In genomic region chr20:33713865-33714367, GRCh38 we compare ENCODE assay signal across 38 cellular contexts.
"Had no signal": no experiment of that assay in that cellular context is flagged by ENCODE, and none has a peak within 500 bp of the region (broad histone marks: within the 10 kb centered on the region; RNA-seq: fewer than 3 reads in every experiment).

No MANE protein-coding gene starts in this region.

- H3K27me3 Mint-ChIP-seq: activated B cell treated with CpG ODN at 0.5 μM for 24 hours; activated CD4-positive, alpha-beta memory T cell treated with anti-CD3 and anti-CD28 coated beads for 36 hours; activated CD4-positive, alpha-beta T cell treated with anti-CD3 and anti-CD28 coated beads, Interleukin-2, amount 10 ng/mL, durations not matched to agents 24 days and 14 days; activated CD8-positive, alpha-beta T cell treated with anti-CD3 and anti-CD28 coated beads for 36 hours; activated naive CD8-positive, alpha-beta T cell treated with anti-CD3 and anti-CD28 coated beads for 36 hours; activated T-helper 17 cell treated with anti-CD3 and anti-CD28 coated beads, Interleukin-2, amount 50 U/mL, for 72 hours; central memory CD8-positive, alpha-beta T cell had no signal

- ATAC-seq: activated CD8-positive, alpha-beta T cell treated with anti-CD3 and anti-CD28 coated beads for 36 hours; activated naive CD4-positive, alpha-beta T cell treated with anti-CD3 and anti-CD28 coated beads, Interleukin-2, amount 50 U/mL, for 72 hours; activated T-cell treated with anti-CD3 and anti-CD28 coated beads, Interleukin-2, amount 50 U/mL, for 4 hours; activated T-cell treated with anti-CD3 and anti-CD28 coated beads, Interleukin-2, amount 50 U/mL, for 72 hours; activated T-helper 17 cell treated with anti-CD3 and anti-CD28 coated beads, Interleukin-2, amount 50 U/mL, for 72 hours; body of pancreas had no signal

- DNase-seq: activated B cell treated with CpG ODN at 0.5 μM for 24 hours; activated CD4-positive, alpha-beta memory T cell treated with anti-CD3 and anti-CD28 coated beads for 36 hours; activated CD4-positive, alpha-beta T cell treated with anti-CD3 and anti-CD28 coated beads for 4 hours; activated CD4-positive, alpha-beta T cell treated with anti-CD3 and anti-CD28 coated beads, Interleukin-2, amount 10 ng/mL, durations not matched to agents 24 days and 14 days; activated CD4-positive, alpha-beta T cell treated with anti-CD3 and anti-CD28 coated beads, Interleukin-2, amount 50 U/mL, for 1 hour; activated CD4-positive, alpha-beta T cell treated with anti-CD3 and anti-CD28 coated beads, Interleukin-2, amount 50 U/mL, for 4 hours; activated CD4-positive, CD25-positive, alpha-beta regulatory T cell treated with anti-CD3 and anti-CD28 coated beads, Interleukin-2, amount 50 U/mL, for 72 hours; activated CD8-positive, alpha-beta memory T cell treated with anti-CD3 and anti-CD28 coated beads, Interleukin-2, amount 50 U/mL, for 4 hours; activated CD8-positive, alpha-beta T cell treated with anti-CD3 and anti-CD28 coated beads for 36 hours; activated effector memory CD4-positive, alpha-beta T cell treated with anti-CD3 and anti-CD28 coated beads, Interleukin-2, amount 50 U/mL, for 16 hours; activated gamma-delta T cell treated with Interleukin-2 at 50 U/mL for 16 hours; activated naive CD4-positive, alpha-beta T cell; activated naive CD4-positive, alpha-beta T cell treated with anti-CD3 and anti-CD28 coated beads for 36 hours; activated naive CD4-positive, alpha-beta T cell treated with anti-CD3 and anti-CD28 coated beads, Interleukin-2, amount 50 U/mL, for 16 hours; activated naive CD8-positive, alpha-beta T cell treated with anti-CD3 and anti-CD28 coated beads for 36 hours; activated T-cell treated with anti-CD3 and anti-CD28 coated beads for 4 hours; activated T-cell treated with anti-CD3 and anti-CD28 coated beads, Interleukin-2, amount 50 U/mL, for 1 hour; activated T-cell treated with anti-CD3 and anti-CD28 coated beads, Interleukin-2, amount 50 U/mL, for 4 hours; activated T-cell treated with anti-CD3 and anti-CD28 coated beads, Interleukin-2, amount 50 U/mL, for 72 hours; adrenal gland; amniotic stem cell; aorta; body of pancreas; brain microvascular endothelial cell; cerebellar nuclear complex; T-helper 1 cell; T-helper 2 cell; T-helper 9 cell had no signal

- H3K27ac ChIP-seq: body of pancreas, brain microvascular endothelial cell, breast epithelium, VCaP had no signal

- H3K27ac Mint-ChIP-seq: activated B cell treated with CpG ODN at 0.5 μM for 24 hours; activated CD4-positive, alpha-beta memory T cell treated with anti-CD3 and anti-CD28 coated beads for 36 hours; activated CD8-positive, alpha-beta T cell treated with anti-CD3 and anti-CD28 coated beads for 36 hours; activated naive CD4-positive, alpha-beta T cell treated with anti-CD3 and anti-CD28 coated beads for 36 hours; activated naive CD8-positive, alpha-beta T cell treated with anti-CD3 and anti-CD28 coated beads for 36 hours; activated T-cell treated with anti-CD3 and anti-CD28 coated beads, Interleukin-2, amount 50 U/mL, for 72 hours; activated T-helper 1 cell treated with anti-CD3 and anti-CD28 coated beads, Interleukin-12 subunit alpha, Interleukin-12 subunit beta, Interleukin-2, Interleukin-4 antibody, amounts not matched to agents 30 ng/mL and 10 ng/mL and 1 ng/mL, durations not matched to agents 14 hours and 24 hours and 36 hours; activated T-helper 17 cell treated with anti-CD3 and anti-CD28 coated beads, Interleukin-2, amount 50 U/mL, for 72 hours; T-helper 1 cell treated with Interleukin-12 subunit alpha and Interleukin-12 subunit beta and Interleukin-4 antibody, amounts not matched to agents 30 μg/mL and 1 μg/mL, for 36 hours; T-helper 2 cell treated with Interferon-gamma antibody and Interleukin-4, amounts not matched to agents 5 μg/mL and 100 μg/mL, for 36 hours had no signal

- FAIRE-seq: astrocyte, TTC549 had no signal

- H3K36me3 Mint-ChIP-seq: activated naive CD4-positive, alpha-beta T cell treated with anti-CD3 and anti-CD28 coated beads, Interleukin-2, amount 50 U/mL, for 72 hours had no signal

- H3K9me3 ChIP-seq: adrenal gland, body of pancreas, breast epithelium had no signal

- H3K27me3 ChIP-seq: adrenal gland, body of pancreas, brain microvascular endothelial cell, breast epithelium had no signal

- H3K36me3 ChIP-seq: brain microvascular endothelial cell, breast epithelium had no signal

- H3K4me3 Mint-ChIP-seq: activated B cell treated with CpG ODN at 0.5 μM for 24 hours; activated CD4-positive, alpha-beta memory T cell treated with anti-CD3 and anti-CD28 coated beads for 36 hours; activated CD4-positive, alpha-beta T cell treated with anti-CD3 and anti-CD28 coated beads, Interleukin-2, amount 10 ng/mL, durations not matched to agents 24 days and 14 days; activated CD8-positive, alpha-beta T cell treated with anti-CD3 and anti-CD28 coated beads for 36 hours; activated naive CD4-positive, alpha-beta T cell treated with anti-CD3 and anti-CD28 coated beads for 36 hours; activated naive CD8-positive, alpha-beta T cell treated with anti-CD3 and anti-CD28 coated beads for 36 hours; activated T-cell treated with anti-CD3 and anti-CD28 coated beads, Interleukin-2, amount 50 U/mL, for 4 hours; activated T-cell treated with anti-CD3 and anti-CD28 coated beads, Interleukin-2, amount 50 U/mL, for 72 hours; activated T-helper 1 cell treated with anti-CD3 and anti-CD28 coated beads, Interleukin-12 subunit alpha, Interleukin-12 subunit beta, Interleukin-2, Interleukin-4 antibody, amounts not matched to agents 30 ng/mL and 10 ng/mL and 1 ng/mL, durations not matched to agents 14 hours and 24 hours and 36 hours; activated T-helper 17 cell treated with anti-CD3 and anti-CD28 coated beads, Interleukin-2, amount 50 U/mL, for 72 hours; central memory CD8-positive, alpha-beta T cell; T-helper 1 cell treated with Interleukin-12 subunit alpha and Interleukin-12 subunit beta and Interleukin-4 antibody, amounts not matched to agents 30 μg/mL and 1 μg/mL, for 36 hours; T-helper 2 cell treated with Interferon-gamma antibody and Interleukin-4, amounts not matched to agents 5 μg/mL and 100 μg/mL, for 36 hours had no signal

- H3K4me3 ChIP-seq: adrenal gland, body of pancreas, breast epithelium had no signal

- H3K9me3 Mint-ChIP-seq: activated B cell treated with CpG ODN at 0.5 μM for 24 hours; activated CD4-positive, alpha-beta memory T cell treated with anti-CD3 and anti-CD28 coated beads for 36 hours; activated CD4-positive, alpha-beta T cell treated with anti-CD3 and anti-CD28 coated beads, Interleukin-2, amount 10 ng/mL, durations not matched to agents 24 days and 14 days; activated CD8-positive, alpha-beta T cell treated with anti-CD3 and anti-CD28 coated beads for 36 hours; activated naive CD4-positive, alpha-beta T cell treated with anti-CD3 and anti-CD28 coated beads for 36 hours; activated naive CD4-positive, alpha-beta T cell treated with anti-CD3 and anti-CD28 coated beads, Interleukin-2, amount 50 U/mL, for 72 hours; activated naive CD8-positive, alpha-beta T cell treated with anti-CD3 and anti-CD28 coated beads for 36 hours; activated T-cell treated with anti-CD3 and anti-CD28 coated beads, Interleukin-2, amount 50 U/mL, for 4 hours; activated T-cell treated with anti-CD3 and anti-CD28 coated beads, Interleukin-2, amount 50 U/mL, for 72 hours; activated T-helper 1 cell treated with anti-CD3 and anti-CD28 coated beads, Interleukin-12 subunit alpha, Interleukin-12 subunit beta, Interleukin-2, Interleukin-4 antibody, amounts not matched to agents 30 ng/mL and 10 ng/mL and 1 ng/mL, durations not matched to agents 14 hours and 24 hours and 36 hours; activated T-helper 17 cell treated with anti-CD3 and anti-CD28 coated beads, Interleukin-2, amount 50 U/mL, for 72 hours; central memory CD8-positive, alpha-beta T cell; T-helper 1 cell treated with Interleukin-12 subunit alpha and Interleukin-12 subunit beta and Interleukin-4 antibody, amounts not matched to agents 30 μg/mL and 1 μg/mL, for 36 hours; T-helper 2 cell treated with Interferon-gamma antibody and Interleukin-4, amounts not matched to agents 5 μg/mL and 100 μg/mL, for 36 hours had no signal
